8 cellular contexts compared by ENCODE assay signal in genomic region chr19:9914315-9915207, GRCh38. TPM values are rescaled to one million over a fixed set of nuclear protein-coding genes. Genes with fewer than 3 reads are reported as not detected.
DNase-seq lines count a peak whose midpoint lies in the region; TF ChIP-seq lines count a peak whose summit lies in the region.

No MANE protein-coding gene starts in this region.

- H3K27ac Mint-ChIP-seq in activated naive CD4-positive, alpha-beta T cell treated with anti-CD3 and anti-CD28 coated beads for 36 hours, result no peak overlapping the region
- H3K27ac Mint-ChIP-seq in glutamatergic neuron (ENCODE audit: unreplicated experiment), result no peak overlapping the region

- CTCF ChIA-PET in SK-N-SH (lab: Yijun Ruan, JAX), result interaction anchor here (0.5 to 2.2 kb wide), 8 partner anchors 17 to 113 kb away, joined by 3 to 7 read pairs (median 4); partner anchors contain the start of genes PIN1 and UBL5
- CTCF ChIA-PET in activated naive CD4-positive, alpha-beta T cell treated with anti-CD3 and anti-CD28 coated beads for 36 hours (lab: Charles Lee), result no interaction called here

- peak; percentile 64 for TF ChIP-seq CTCF in SK-N-SH (IDR thresholded peaks at IDR 0.05)
- peak; percentile 75 for TF ChIP-seq CTCF in glutamatergic neuron (IDR thresholded peaks at IDR 0.05; ENCODE audit: partially characterized antibody, unreplicated experiment)
- TF ChIP-seq CTCF in tibial artery (IDR thresholded peaks at IDR 0.05), result no peak

- peak; percentile 43 for DNase-seq in GF-D8 (lab: John Stamatoyannopoulos, UW)
- DNase-seq in KBM-7, result peak; percentile 96
- peak; percentile 92 for DNase-seq in SK-N-SH
- peak; percentile 90 for DNase-seq in activated naive CD4-positive, alpha-beta T cell treated with anti-CD3 and anti-CD28 coated beads for 36 hours
- peak; percentile 90 for DNase-seq in glutamatergic neuron
- peak; percentile 44 for DNase-seq in pons (ENCODE audit: low spot score)
- peak; percentile 32 to 72 for DNase-seq in tibial artery
- DNase-seq in NCI-H128 (lab: John Stamatoyannopoulos, UW; ENCODE audit: unreplicated experiment), result no peak

- peak in 1 of 2 experiments; percentile 37; a peak in 2 of 4 replicates for TF ChIP-seq EP300 in SK-N-SH (IDR thresholded peaks at IDR 0.05; ENCODE audit: borderline replicate concordance in 1 of 2, low read depth in 1 of 2, low read length in 1 of 2)

- peaks cover 9% of the 10 kb centered on the region for H3F3A ChIP-seq in SK-N-SH (replicated peaks; ENCODE audit: insufficient read depth)

- POLR2A ChIA-PET in SK-N-SH (lab: Yijun Ruan, JAX), result no interaction called here

- H3K79me2 ChIP-seq in SK-N-SH (ENCODE audit: insufficient read depth), result no peaks in the 10 kb centered on the region

- no peaks in the 10 kb centered on the region for H3K36me3 Mint-ChIP-seq in activated naive CD4-positive, alpha-beta T cell treated with anti-CD3 and anti-CD28 coated beads for 36 hours (ENCODE audit: low read depth)
- no peaks in the 10 kb centered on the region for H3K36me3 Mint-ChIP-seq in glutamatergic neuron (ENCODE audit: unreplicated experiment)

- peaks cover 4% of the 10 kb centered on the region for H3K4me1 Mint-ChIP-seq in activated naive CD4-positive, alpha-beta T cell treated with anti-CD3 and anti-CD28 coated beads for 36 hours (ENCODE audit: low read depth)
- peaks cover 10% of the 10 kb centered on the region for H3K4me1 Mint-ChIP-seq in glutamatergic neuron (ENCODE audit: low read depth, unreplicated experiment)

- peaks cover 16% of the 10 kb centered on the region for H3K27me3 Mint-ChIP-seq in activated naive CD4-positive, alpha-beta T cell treated with anti-CD3 and anti-CD28 coated beads for 36 hours (ENCODE audit: low read depth)
- H3K27me3 Mint-ChIP-seq in glutamatergic neuron (ENCODE audit: unreplicated experiment), result peaks cover 5% of the 10 kb centered on the region

- H3K9me3 ChIP-seq in SK-N-SH (no peaks in the 10 kb centered on the region), tibial artery (no peaks in the 10 kb centered on the region)

- TF ChIP-seq RAD21 in SK-N-SH (IDR thresholded peaks at IDR 0.05; ENCODE audit: low read length), result peak; percentile 61

- 3% methylated on average over 13 of the region's 65 CpGs for WGBS in SK-N-SH (ENCODE audit: low lambda C conversion rate)

- no peaks in the 10 kb centered on the region for H3K36me3 ChIP-seq in SK-N-SH (replicated peaks in 1 of 2; ENCODE audit: control insufficient read depth in 1 of 2, insufficient read depth in 2 of 2, low read length in 1 of 2)
- H3K36me3 ChIP-seq in tibial artery, result no peaks in the 10 kb centered on the region

- H3K9ac ChIP-seq in SK-N-SH, result peak overlapping the region; percentile 52

- no peaks in the 10 kb centered on the region for H3K9me3 Mint-ChIP-seq in activated naive CD4-positive, alpha-beta T cell treated with anti-CD3 and anti-CD28 coated beads for 36 hours
- peaks cover 9% of the 10 kb centered on the region for H3K9me3 Mint-ChIP-seq in glutamatergic neuron (ENCODE audit: unreplicated experiment)

- peak overlapping the region; percentile 98 for H3K4me2 ChIP-seq in SK-N-SH

- peak overlapping the region; percentile 71 for H3K4me3 Mint-ChIP-seq in activated naive CD4-positive, alpha-beta T cell treated with anti-CD3 and anti-CD28 coated beads for 36 hours
- peak overlapping the region; percentile 83 for H3K4me3 Mint-ChIP-seq in glutamatergic neuron (ENCODE audit: unreplicated experiment)

- in situ Hi-C loops in KBM-7 (cut with MboI; ENCODE audit: low pct_unique_long_range_greater_than_20kb, low sequenced_read_pairs), result no loop called here

- intact Hi-C loops in activated naive CD4-positive, alpha-beta T cell treated with anti-CD3 and anti-CD28 coated beads for 36 hours (cut with micrococcal nuclease), result loop anchor here (1.0 to 10.0 kb wide), 6 partner anchors 51 to 780 kb away; partner anchors contain the start of gene ZNF561
- intact Hi-C loops in tibial artery (cut with DNase I; ENCODE audit: low total_unique reads), result no loop called here

- H3K4me1 ChIP-seq in SK-N-SH (ENCODE audit: control insufficient read depth in 1 of 2, insufficient read depth in 2 of 2, low read depth in 1 of 2, low read length in 1 of 2), result peaks cover 0 to 10% of the 10 kb centered on the region in 2 experiments; a peak in 1 of 4 replicates
- H3K4me1 ChIP-seq in tibial artery, result peaks cover 0 to 20% (median 19%) of the 10 kb centered on the region in 4 donors

- H3K27me3 ChIP-seq in SK-N-SH (ENCODE audit: insufficient read depth), result no peaks in the 10 kb centered on the region
- H3K27me3 ChIP-seq in tibial artery, result peaks cover 0 to 61% of the 10 kb centered on the region in 2 donors

- peak overlapping the region; percentile 41 to 54; a peak in 3 of 4 replicates for H3K27ac ChIP-seq in SK-N-SH (ENCODE audit: low read depth in 2 of 2, low read length in 1 of 2)
- H3K27ac ChIP-seq in tibial artery, result no peak overlapping the region

- H2AFZ ChIP-seq in SK-N-SH (ENCODE audit: low read depth), result peak overlapping the region; percentile 82

- peak overlapping the region; percentile 52 to 72 for H3K4me3 ChIP-seq in SK-N-SH (ENCODE audit: low read depth in 2 of 2, low read length in 1 of 2)
- peak overlapping the region; percentile 35 to 49 for H3K4me3 ChIP-seq in tibial artery

- no peaks in the 10 kb centered on the region for H4K20me1 ChIP-seq in SK-N-SH (ENCODE audit: insufficient read depth)

- H3K9me2 ChIP-seq in SK-N-SH, result no peaks in the 10 kb centered on the region

TF ChIP-seq in SK-N-SH, 30 proteins besides CTCF, POLR2A, EP300 and RAD21:
- TF ChIP-seq USF1 (IDR thresholded peaks at IDR 0.05; ENCODE audit: borderline replicate concordance, low read depth), result no peak
- peak; percentile 67 for TF ChIP-seq SMC3 (IDR thresholded peaks at IDR 0.05; ENCODE audit: low read depth, low read length)
- TF ChIP-seq FOSL2 (IDR thresholded peaks at IDR 0.05; ENCODE audit: borderline replicate concordance, low read depth), result peak; percentile 35; the same call in 1 of the 2 replicates
- TF ChIP-seq SIN3A (IDR thresholded peaks at IDR 0.05; ENCODE audit: borderline replicate concordance, low read depth, low read length), result peak; percentile 32; the same call in 1 of the 2 replicates
- no peak for TF ChIP-seq NRF1 (IDR thresholded peaks at IDR 0.05; ENCODE audit: low read depth, low read length)
- TF ChIP-seq, protein P1, sequence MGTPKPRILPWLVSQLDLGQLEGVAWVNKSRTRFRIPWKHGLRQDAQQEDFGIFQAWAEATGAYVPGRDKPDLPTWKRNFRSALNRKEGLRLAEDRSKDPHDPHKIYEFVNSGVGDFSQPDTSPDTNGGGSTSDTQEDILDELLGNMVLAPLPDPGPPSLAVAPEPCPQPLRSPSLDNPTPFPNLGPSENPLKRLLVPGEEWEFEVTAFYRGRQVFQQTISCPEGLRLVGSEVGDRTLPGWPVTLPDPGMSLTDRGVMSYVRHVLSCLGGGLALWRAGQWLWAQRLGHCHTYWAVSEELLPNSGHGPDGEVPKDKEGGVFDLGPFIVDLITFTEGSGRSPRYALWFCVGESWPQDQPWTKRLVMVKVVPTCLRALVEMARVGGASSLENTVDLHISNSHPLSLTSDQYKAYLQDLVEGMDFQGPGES (IDR thresholded peaks at IDR 0.05; ENCODE audit: low read depth, low read length), result no peak
- TF ChIP-seq TCF12 (IDR thresholded peaks at IDR 0.05), result peak; percentile 51; the same call in 1 of the 2 replicates
- no peak for TF ChIP-seq GATA2 (CRISPR knock-in tag; IDR thresholded peaks at IDR 0.05)
- TF ChIP-seq FOXJ3 (CRISPR knock-in tag; IDR thresholded peaks at IDR 0.05), result no peak

RNA-seq across cellular contexts. Expression of gene OLFM2, which starts 21.8 kb away (rescaled TPM):
- 8.2 and 10.7 TPM in 2 replicates for polyA plus RNA-seq in SK-N-SH (2012; rRNA removed)
- 4.2 and 7.2 TPM in 2 replicates for polyA plus RNA-seq in SK-N-SH (2012; cell fraction: cytosol; rRNA removed)
- polyA plus RNA-seq in SK-N-SH (2012; cell fraction: nucleus; rRNA removed), result 3.0 and 4.0 TPM in 2 replicates
- total RNA-seq in activated naive CD4-positive, alpha-beta T cell treated with anti-CD3 and anti-CD28 coated beads for 36 hours, result 1 to 10 TPM in 1 of 2 experiments, under 1 TPM in 1; 0.12 to 1.0 TPM
- total RNA-seq in glutamatergic neuron (ENCODE audit: unreplicated experiment), result 19.5 TPM

Comparison
In these comparisons a context has a peak if more than half of its experiments do, and no peak if none do; other contexts are left out.
1. H3K27ac ChIP-seq: peak in SK-N-SH (2 of 2); none in tibial artery (0 of 2).
2. CTCF ChIP-seq: peak in SK-N-SH (single experiment) and glutamatergic neuron (single experiment); none in tibial artery (0 of 2).
3. RNA of gene OLFM2, which starts 21.8 kb away (total RNA-seq): 19.5 TPM in glutamatergic neuron (single experiment); 0.12 to 1.0 TPM in activated naive CD4-positive, alpha-beta T cell treated with anti-CD3 and anti-CD28 coated beads for 36 hours; every median in the first group is over 10 times any median in the second.